26 cellular contexts compared by ENCODE assay signal in genomic region chr14:101481557-101481956, GRCh38.
DNase-seq lines count a peak whose midpoint lies in the region; ATAC-seq, FAIRE-seq and TF ChIP-seq lines count a peak whose summit lies in the region.
"Had no signal": no experiment of that assay in that cellular context is flagged by ENCODE, and none has a peak within 500 bp of the region (broad histone marks: within the 10 kb centered on the region; RNA-seq: fewer than 3 reads in every experiment).

No MANE protein-coding gene starts in this region.

- ATAC-seq in right cardiac atrium (no peak), pancreas (no peak)
- ATAC-seq: activated T-helper 17 cell treated with anti-CD3 and anti-CD28 coated beads, Interleukin-2, amount 50 U/mL, for 72 hours; heart left ventricle; left colon; stimulated activated naive CD8-positive, alpha-beta T cell treated with anti-CD3 and anti-CD28 coated beads, Interleukin-15, amount 100 ng/mL, for 72 hours had no signal

- intact Hi-C loops in cardiac septum (cut with DNase I) (no loop called here), right cardiac atrium (cut with DNase I) (no loop called here), pancreas (cut with DNase I) (no loop called here)

- H3K27me3 ChIP-seq in right cardiac atrium (ENCODE audit: control insufficient read depth, insufficient read depth) (no peaks in the 10 kb centered on the region), pancreas (no peaks in the 10 kb centered on the region)

- DNase-seq in cardiac septum (ENCODE audit: low spot score) (peak; percentile 9), right cardiac atrium (no peak), epithelial cell of prostate (ENCODE audit: low read depth, low spot score) (no peak), pancreas (peak in 4 of 6 donors; percentile 13 to 58 (median 20)), T1000 (lab: John Stamatoyannopoulos, UW) (no peak), SW 1271 (lab: John Stamatoyannopoulos, UW) (no peak), C1 segment of cervical spinal cord (lab: John Stamatoyannopoulos, UW) (no peak), DMS 273 (lab: John Stamatoyannopoulos, UW; ENCODE audit: unreplicated experiment) (no peak)
- DNase-seq: activated CD4-positive, alpha-beta T cell treated with anti-CD3 and anti-CD28 coated beads, Interleukin-2, amount 50 U/mL, for 4 hours; activated CD8-positive, alpha-beta memory T cell treated with anti-CD3 and anti-CD28 coated beads, Interleukin-2, amount 50 U/mL, for 48 hours; COR-L47; DND-41; GOT3; Kasumi-1; naive B cell; NCI-H1694 treated with DMSO at 0.1 percent for 48 hours; NCI-H2171; NCI-H510A treated with DMSO at 0.1 percent for 48 hours; stimulated activated naive CD8-positive, alpha-beta T cell treated with anti-CD3 and anti-CD28 coated beads, Interleukin-15, amount 100 ng/mL, for 72 hours had no signal

- no peak for TF ChIP-seq CTCF in pancreas (IDR thresholded peaks at IDR 0.05)

- H3K36me3 ChIP-seq in pancreas = no peaks in the 10 kb centered on the region
- H3K36me3 ChIP-seq: heart left ventricle, tibial artery had no signal

- no peaks in the 10 kb centered on the region for H3K4me1 ChIP-seq in right cardiac atrium (ENCODE audit: control insufficient read depth, insufficient read depth, low read length)
- H3K4me1 ChIP-seq in pancreas = peaks cover 5 to 27% (median 11%) of the 10 kb centered on the region in 3 donors
- H3K4me1 ChIP-seq: heart left ventricle, tibial artery had no signal

- H3K4me3 ChIP-seq in right cardiac atrium (ENCODE audit: low read length) (no peak overlapping the region), pancreas (no peak overlapping the region)
- H3K4me3 ChIP-seq: dorsolateral prefrontal cortex, heart left ventricle, tibial artery had no signal

- WGBS in right cardiac atrium = 76% methylated on average over 5 of the region's 5 CpGs
- 56 to 60% methylated on average over 5 of the region's 5 CpGs for WGBS in pancreas, 2 donors

- no peak for FAIRE-seq in pancreas (lab: Jason Lieb, UNC)
- FAIRE-seq: astrocyte had no signal

- H3K9me3 ChIP-seq in right cardiac atrium (ENCODE audit: control insufficient read depth, low read length) = no peaks in the 10 kb centered on the region
- no peaks in the 10 kb centered on the region for H3K9me3 ChIP-seq in pancreas

- no peak overlapping the region for H3K27ac ChIP-seq in right cardiac atrium (ENCODE audit: low read length)
- H3K27ac ChIP-seq in epithelial cell of prostate = peak overlapping the region; percentile 77
- no peak overlapping the region for H3K27ac ChIP-seq in pancreas
- H3K27ac ChIP-seq: dorsolateral prefrontal cortex, heart left ventricle, tibial artery, VCaP had no signal

Comparison
In these comparisons a context has a peak if more than half of its experiments do, and no peak if none do; other contexts are left out.
1. DNase-seq: peak in cardiac septum (single experiment) and pancreas (4 of 6); none in right cardiac atrium (0 of 3), epithelial cell of prostate (single experiment), T1000 (single experiment), SW 1271 (0 of 2), C1 segment of cervical spinal cord (0 of 14) and DMS 273 (single experiment).